ENCODE assay signal across 1 cellular context in the genomic region with DNA sequence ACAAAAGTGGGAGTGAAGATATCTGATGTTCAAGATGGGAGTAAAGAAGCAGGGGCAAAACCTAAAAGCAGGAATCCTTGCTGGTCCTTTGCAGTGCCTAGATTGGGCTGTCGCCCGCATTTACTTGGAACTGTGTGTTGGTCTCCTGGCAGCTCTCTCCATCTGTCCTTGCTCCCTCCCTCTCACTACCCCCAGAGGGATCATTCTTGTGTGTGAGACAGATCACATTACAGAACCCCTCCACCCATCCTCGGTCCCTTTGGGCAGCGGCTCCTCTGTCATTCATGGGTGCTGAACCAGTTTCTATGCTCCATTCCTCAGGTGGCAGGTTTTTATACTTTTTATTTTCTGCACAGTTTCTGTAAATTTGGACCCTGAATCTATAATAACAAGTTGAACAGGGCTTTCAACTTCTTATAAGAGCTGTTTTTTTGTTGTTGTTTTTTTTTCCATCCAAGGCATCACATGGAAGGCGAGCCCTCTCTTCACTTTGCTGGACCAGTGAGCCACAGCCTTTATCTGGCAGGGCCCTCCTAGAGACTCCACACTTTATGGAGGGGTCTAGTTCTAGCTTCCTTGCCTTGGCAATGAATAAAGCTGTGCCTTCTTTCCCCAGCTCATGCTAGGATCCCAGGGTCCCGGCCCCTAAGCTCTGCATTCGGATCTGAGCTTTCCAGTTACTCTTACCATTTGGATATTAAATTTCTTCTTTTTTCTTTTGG.
TF ChIP-seq lines count a peak whose summit lies in the region.

No MANE protein-coding gene starts in this region.

TF ChIP-seq in IMR-90, 13 proteins besides CTCF, POLR2A, EP300 and RAD21:
- TF ChIP-seq RCOR1 (IDR thresholded peaks at IDR 0.05; ENCODE audit: insufficient replicate concordance, low read length) (no peak), CHD1 (IDR thresholded peaks at IDR 0.05; ENCODE audit: low read depth, low read length) (no peak), MAZ (IDR thresholded peaks at IDR 0.05; ENCODE audit: borderline replicate concordance, low read depth, low read length) (no peak), MXI1 (IDR thresholded peaks at IDR 0.05; ENCODE audit: borderline replicate concordance, low read depth, low read length) (no peak)
